In genomic region chr16:87127061-87127765, GRCh38 we compare ENCODE assay signal across 14 cellular contexts.
A peak's percentile ranks its signal among the peaks of the same experiment; 100 is the strongest.
DNase-seq lines count a peak whose midpoint lies in the region; ATAC-seq, FAIRE-seq and TF ChIP-seq lines count a peak whose summit lies in the region.
"Had no signal": no experiment of that assay in that cellular context is flagged by ENCODE, and none has a peak within 500 bp of the region (broad histone marks: within the 10 kb centered on the region; RNA-seq: fewer than 3 reads in every experiment).

No MANE protein-coding gene starts in this region.

- TF ChIP-seq CTCF in Panc1 (IDR thresholded peaks at IDR 0.05) (no peak), endothelial cell of umbilical vein (IDR thresholded peaks at IDR 0.05; ENCODE audit: extremely low read depth in 1 of 2, insufficient read depth in 1 of 2, low read depth in 1 of 2, low read length in 2 of 2) (no peak)

- no peaks in the 10 kb centered on the region for H4K20me1 ChIP-seq in endothelial cell of umbilical vein (replicated peaks; ENCODE audit: control insufficient read depth, extremely low read depth, insufficient read depth, low read length)

- in situ Hi-C loops in Panc1 (cut with HindIII; ENCODE audit: low pct_unique_long_range_greater_than_20kb, low sequenced_read_pairs), result no loop called here

- no peaks in the 10 kb centered on the region for H3K9me1 ChIP-seq in endothelial cell of umbilical vein (replicated peaks; ENCODE audit: control insufficient read depth, extremely low read depth, insufficient read depth, low read length)

- no peaks in the 10 kb centered on the region for H3K4me1 ChIP-seq in Panc1 (ENCODE audit: control insufficient read depth, insufficient read depth, low read length)
- peaks cover 2% of the 10 kb centered on the region for H3K4me1 ChIP-seq in endothelial cell of umbilical vein (ENCODE audit: control insufficient read depth, extremely low read depth, insufficient read depth, low read length)

- no peak overlapping the region for H2AFZ ChIP-seq in endothelial cell of umbilical vein (ENCODE audit: low read depth, low read length)

- no peak overlapping the region for H3K27ac ChIP-seq in Panc1 (ENCODE audit: low read length)
- no peak overlapping the region for H3K27ac ChIP-seq in endothelial cell of umbilical vein (ENCODE audit: insufficient read depth, low read depth, low read length)

- no peaks in the 10 kb centered on the region for H3K79me2 ChIP-seq in endothelial cell of umbilical vein (ENCODE audit: control insufficient read depth, insufficient read depth, low read length)

- H3K9me3 ChIP-seq in Panc1 (ENCODE audit: control insufficient read depth, insufficient read depth, low read depth, low read length) (no peaks in the 10 kb centered on the region), endothelial cell of umbilical vein (replicated peaks; ENCODE audit: control insufficient read depth, insufficient read depth, low read length) (no peaks in the 10 kb centered on the region)
- H3K9me3 ChIP-seq: SK-N-SH had no signal

- TF ChIP-seq POLR2A in endothelial cell of umbilical vein (IDR thresholded peaks at IDR 0.05; ENCODE audit: low read depth, low read length), result no peak

- no peak for DNase-seq in Panc1 (ENCODE audit: low read depth, low spot score)
- DNase-seq in endothelial cell of umbilical vein (ENCODE audit: low read depth, low spot score), result peak; percentile 82
- DNase-seq in left lobe of liver (ENCODE audit: low spot score), result no peak
- DNase-seq in smooth muscle cell of the brain vasculature (ENCODE audit: low read depth, low spot score), result peak; percentile 91
- DNase-seq in T1000 (lab: John Stamatoyannopoulos, UW), result no peak
- DNase-seq in EL, result no peak
- DNase-seq in medulla oblongata (ENCODE audit: extremely low spot score), result no peak
- DNase-seq: cerebellar nuclear complex, NCI-H1417, SK-N-SH had no signal

- no peak overlapping the region for H3K9ac ChIP-seq in endothelial cell of umbilical vein (replicated peaks; ENCODE audit: extremely low read depth, insufficient read depth, low read length)
- H3K9ac ChIP-seq: SK-N-SH had no signal

- BruUV-seq in Panc1 (replicated peaks; lab: Mats Ljungman, UMichigan), result no TSS peak
- no TSS peak for BruUV-seq in endothelial cell of umbilical vein (replicated peaks; lab: Mats Ljungman, UMichigan)

- dilution Hi-C loops in endothelial cell of umbilical vein (cut with MboI; ENCODE audit: extremely low pct_ligation_motif_present, low sequenced_read_pairs), result no loop called here

- H3K4me3 ChIP-seq in Panc1 (ENCODE audit: low read depth in 2 of 2, low read length in 2 of 2), result no peak overlapping the region
- H3K4me3 ChIP-seq in endothelial cell of umbilical vein (replicated peaks in 1 of 3; ENCODE audit: insufficient read depth in 1 of 3, low read depth in 1 of 3, low read length in 3 of 3), result no peak overlapping the region
- H3K4me3 ChIP-seq: skin epidermis had no signal

- no peak overlapping the region for H3K4me2 ChIP-seq in endothelial cell of umbilical vein (ENCODE audit: insufficient read depth, low read length)
- H3K4me2 ChIP-seq: SK-N-SH had no signal

- CTCF ChIA-PET in Panc1 (lab: Charles Lee), result no interaction called here
- CTCF ChIA-PET in endothelial cell of umbilical vein (lab: Charles Lee), result interaction anchor here (0.7 to 1.6 kb wide), 9 partner anchors 9 to 564 kb away, joined by 3 to 7 read pairs (median 3); no protein-coding TSS in a partner anchor

- FAIRE-seq in endothelial cell of umbilical vein (lab: Jason Lieb, UNC), result no peak
- FAIRE-seq: frontal cortex had no signal

- H3K36me3 ChIP-seq in Panc1 (ENCODE audit: control insufficient read depth, insufficient read depth, low read length) (no peaks in the 10 kb centered on the region), endothelial cell of umbilical vein (ENCODE audit: control insufficient read depth in 2 of 2, extremely low read depth in 1 of 2, insufficient read depth in 2 of 2, low read length in 2 of 2) (no peaks in the 10 kb centered on the region)

- POLR2A ChIA-PET in Panc1 (lab: Charles Lee) (no interaction called here), endothelial cell of umbilical vein (lab: Charles Lee) (no interaction called here)

- intact Hi-C loops in Panc1 (cut with micrococcal nuclease; ENCODE audit: unreplicated experiment) (no loop called here), endothelial cell of umbilical vein (cut with micrococcal nuclease) (loop anchor here (2.0 kb wide), 1 partner anchor 52 kb away; no protein-coding TSS in a partner anchor)

- ATAC-seq in Panc1 (0 out of 2 replicates have a peak, but pooled peaks have one; percentile 50), left lobe of liver (peak; percentile 18), GM18517 (IDR thresholded peaks at IDR 0.05; ENCODE audit: unreplicated experiment) (no peak)
- ATAC-seq: activated CD4-positive, CD25-positive, alpha-beta regulatory T cell treated with anti-CD3 and anti-CD28 coated beads, Interleukin-2, amount 50 U/mL, for 24 hours had no signal

- H3K27me3 ChIP-seq in Panc1 (ENCODE audit: control insufficient read depth, insufficient read depth, low read length) (no peaks in the 10 kb centered on the region), endothelial cell of umbilical vein (ENCODE audit: control insufficient read depth in 2 of 2, insufficient read depth in 2 of 2, low read length in 2 of 2) (peaks cover 1 to 2% of the 10 kb centered on the region in 2 experiments)

TF ChIP-seq in endothelial cell of umbilical vein, 7 proteins besides CTCF, POLR2A, EP300 and RAD21:
- no peak for TF ChIP-seq EZH2 (IDR thresholded peaks at IDR 0.05; ENCODE audit: borderline replicate concordance, low read depth, low read length, severe bottlenecking)
- TF ChIP-seq GATA2 (IDR thresholded peaks at IDR 0.05; ENCODE audit: insufficient read depth, insufficient read length, low read depth, low read length), result no peak
- no peak for TF ChIP-seq JUN (IDR thresholded peaks at IDR 0.05; ENCODE audit: borderline replicate concordance, insufficient read depth, insufficient read length, low read depth)
- TF ChIP-seq MAX (IDR thresholded peaks at IDR 0.05; ENCODE audit: insufficient read depth, insufficient read length), result no peak
- TF ChIP-seq FOS (IDR thresholded peaks at IDR 0.05; ENCODE audit: borderline replicate concordance, insufficient read depth, low read length), result no peak
- TF ChIP-seq POLR2AphosphoS5 (IDR thresholded peaks at IDR 0.05; ENCODE audit: insufficient read depth, low read depth, low read length), result no peak
- no peak for TF ChIP-seq MYC (IDR thresholded peaks at IDR 0.05; ENCODE audit: low read depth, low read length)

Comparison
In these comparisons a context has a peak if more than half of its experiments do, and no peak if none do; other contexts are left out.
1. DNase-seq: peak in endothelial cell of umbilical vein (single experiment) and smooth muscle cell of the brain vasculature (single experiment); none in Panc1 (single experiment), left lobe of liver (single experiment), T1000 (single experiment), EL (single experiment) and medulla oblongata (single experiment).